Comparison of ENCODE assay signal across 20 cellular contexts in genomic region chr12:26841085-26841484, GRCh38. TPM values are rescaled to one million over a fixed set of nuclear protein-coding genes. Genes with fewer than 3 reads are reported as not detected.
DNase-seq lines count a peak whose midpoint lies in the region; ATAC-seq, FAIRE-seq and TF ChIP-seq lines count a peak whose summit lies in the region.
"Had no signal": no experiment of that assay in that cellular context is flagged by ENCODE, and none has a peak within 500 bp of the region (broad histone marks: within the 10 kb centered on the region; RNA-seq: fewer than 3 reads in every experiment).

No MANE protein-coding gene starts in this region.

- no peak overlapping the region for H3K4me3 ChIP-seq in parathyroid adenoma (ENCODE audit: low read depth, low read length)
- no peak overlapping the region for H3K4me3 ChIP-seq in kidney (ENCODE audit: low read length in 2 of 2)
- H3K4me3 ChIP-seq: SJSA1 had no signal

- H3K36me3 ChIP-seq in parathyroid adenoma (ENCODE audit: control insufficient read depth, insufficient read depth, low read length) (no peaks in the 10 kb centered on the region), kidney (ENCODE audit: control insufficient read depth in 1 of 2, insufficient read depth in 2 of 2, low read length in 2 of 2) (no peaks in the 10 kb centered on the region)
- H3K36me3 ChIP-seq: SJSA1 had no signal

- DNase-seq in activated CD4-positive, alpha-beta T cell treated with anti-CD3 and anti-CD28 coated beads for 48 hours: peak; percentile 17
- no peak for DNase-seq in activated CD4-positive, alpha-beta T cell treated with anti-CD3 and anti-CD28 coated beads for 1 hour
- peak; percentile 11 for DNase-seq in stimulated activated CD4-positive, alpha-beta T cell treated with anti-CD3 and anti-CD28 coated beads, Interleukin-4, amount 100 ng/mL, for 1 hour
- no peak for DNase-seq in stimulated activated CD4-positive, alpha-beta T cell treated with anti-CD3 and anti-CD28 coated beads, Interleukin-2, amount 100 ng/mL, for 48 hours
- peak in 18 of 34 experiments; percentile 3 to 38 (median 20) for DNase-seq in T-cell
- DNase-seq in NCI-H2227 treated with DMSO at 0.1 percent for 48 hours (lab: John Stamatoyannopoulos, UW): no peak
- no peak for DNase-seq in kidney
- DNase-seq: 8988T, C1 segment of cervical spinal cord, GDM1, KBM-7, NCI-H1092, NCI-H146, NCI-H2029 treated with DMSO at 0.1 percent for 48 hours, NCI-H524 treated with DMSO at 0.1 percent for 48 hours, NCI-H82, OCI-M1 had no signal

- no peak overlapping the region for H3K9ac ChIP-seq in parathyroid adenoma
- no peak overlapping the region for H3K9ac ChIP-seq in kidney (ENCODE audit: low read length in 2 of 2)

- H3K4me1 ChIP-seq in parathyroid adenoma (peaks cover 8% of the 10 kb centered on the region), kidney (ENCODE audit: control insufficient read depth in 1 of 2, insufficient read depth in 1 of 2, low read depth in 1 of 2, low read length in 2 of 2) (no peaks in the 10 kb centered on the region)
- H3K4me1 ChIP-seq: SJSA1 had no signal

- H3K27ac Mint-ChIP-seq in T-cell: no peak overlapping the region

- no peaks in the 10 kb centered on the region for H3K79me2 ChIP-seq in parathyroid adenoma

- TF ChIP-seq CTCF in parathyroid adenoma (IDR thresholded peaks at IDR 0.05): no peak
- no peak for TF ChIP-seq CTCF in kidney (IDR thresholded peaks at IDR 0.05; ENCODE audit: borderline replicate concordance, extremely low read depth, insufficient read depth)

- H3K27ac ChIP-seq in parathyroid adenoma: no peak overlapping the region
- no peak overlapping the region for H3K27ac ChIP-seq in kidney (ENCODE audit: low read depth in 2 of 2, low read length in 2 of 2)
- H3K27ac ChIP-seq: SJSA1 had no signal

- no peak overlapping the region for H3K4me2 ChIP-seq in parathyroid adenoma (ENCODE audit: low read length)

- H3K9me3 Mint-ChIP-seq in T-cell: no peaks in the 10 kb centered on the region

- H3K27me3 Mint-ChIP-seq in T-cell: peaks cover 0 to 1% of the 10 kb centered on the region in 2 donors

- H3K4me1 Mint-ChIP-seq in T-cell: peaks cover 4 to 10% (median 10%) of the 10 kb centered on the region in 3 donors

- no peaks in the 10 kb centered on the region for H3K27me3 ChIP-seq in parathyroid adenoma (ENCODE audit: control insufficient read depth, insufficient read depth, low read length)
- H3K27me3 ChIP-seq: SJSA1 had no signal

- POLR2A ChIA-PET in T-cell (lab: Charles Lee): no interaction called here

- H3K4me3 Mint-ChIP-seq in T-cell: no peak overlapping the region

- H3K9me3 ChIP-seq in parathyroid adenoma (ENCODE audit: control insufficient read depth, low read length) (no peaks in the 10 kb centered on the region), kidney (ENCODE audit: control insufficient read depth in 1 of 2, low read length in 2 of 2) (no peaks in the 10 kb centered on the region)
- H3K9me3 ChIP-seq: SJSA1 had no signal

- H3K36me3 Mint-ChIP-seq in T-cell: no peaks in the 10 kb centered on the region

- intact Hi-C loops in kidney (cut with DNase I): no loop called here

- CTCF ChIA-PET in T-cell (lab: Charles Lee): interaction anchor here in 1 of 2 donors (0.5 to 1.0 kb wide), 2 partner anchors 44 to 59 kb away, joined by 3 to 4 read pairs; no protein-coding TSS in a partner anchor

- FAIRE-seq in kidney (lab: Jason Lieb, UNC): no peak

- ATAC-seq in T-cell (replicated peaks in 1 of 4): peak in 2 of 4 experiments; percentile 32 to 74
- ATAC-seq: Right ventricle myocardium inferior had no signal

- H2AFZ ChIP-seq in parathyroid adenoma: peak overlapping the region; percentile 35

RNA-seq across cellular contexts. Expression of gene ITPR2, which starts 8.1 kb away (rescaled TPM):
- total RNA-seq in T-cell (10 to 100 TPM; 38.8 to 52.5 (median 44.5) TPM), kidney (56.9 TPM)
- polyA plus RNA-seq in kidney (ENCODE audit: insufficient read depth, low read depth, low replicate concordance): 5.7 TPM

Comparison
In these comparisons a context has a peak if more than half of its experiments do, and no peak if none do; other contexts are left out.
1. DNase-seq: peak in activated CD4-positive, alpha-beta T cell treated with anti-CD3 and anti-CD28 coated beads for 48 hours (single experiment), stimulated activated CD4-positive, alpha-beta T cell treated with anti-CD3 and anti-CD28 coated beads, Interleukin-4, amount 100 ng/mL, for 1 hour (single experiment) and T-cell (18 of 34); none in activated CD4-positive, alpha-beta T cell treated with anti-CD3 and anti-CD28 coated beads for 1 hour (single experiment), stimulated activated CD4-positive, alpha-beta T cell treated with anti-CD3 and anti-CD28 coated beads, Interleukin-2, amount 100 ng/mL, for 48 hours (0 of 2), NCI-H2227 treated with DMSO at 0.1 percent for 48 hours (single experiment) and kidney (single experiment).